In genomic region chr4:69832326-69833030, GRCh38 we compare ENCODE assay signal across 1 cellular context.
TF ChIP-seq lines count a peak whose summit lies in the region.

No MANE protein-coding gene starts in this region.

TF ChIP-seq in HepG2, 621 proteins besides CTCF, POLR2A, EP300 and RAD21 (continued from another document and continues in another):
- TF ChIP-seq, protein P1, sequence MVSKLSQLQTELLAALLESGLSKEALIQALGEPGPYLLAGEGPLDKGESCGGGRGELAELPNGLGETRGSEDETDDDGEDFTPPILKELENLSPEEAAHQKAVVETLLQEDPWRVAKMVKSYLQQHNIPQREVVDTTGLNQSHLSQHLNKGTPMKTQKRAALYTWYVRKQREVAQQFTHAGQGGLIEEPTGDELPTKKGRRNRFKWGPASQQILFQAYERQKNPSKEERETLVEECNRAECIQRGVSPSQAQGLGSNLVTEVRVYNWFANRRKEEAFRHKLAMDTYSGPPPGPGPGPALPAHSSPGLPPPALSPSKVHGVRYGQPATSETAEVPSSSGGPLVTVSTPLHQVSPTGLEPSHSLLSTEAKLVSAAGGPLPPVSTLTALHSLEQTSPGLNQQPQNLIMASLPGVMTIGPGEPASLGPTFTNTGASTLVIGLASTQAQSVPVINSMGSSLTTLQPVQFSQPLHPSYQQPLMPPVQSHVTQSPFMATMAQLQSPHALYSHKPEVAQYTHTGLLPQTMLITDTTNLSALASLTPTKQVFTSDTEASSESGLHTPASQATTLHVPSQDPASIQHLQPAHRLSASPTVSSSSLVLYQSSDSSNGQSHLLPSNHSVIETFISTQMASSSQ (IDR thresholded peaks at IDR 0.05; ENCODE audit: low read depth), result peak; percentile 99
- TF ChIP-seq, protein P1 (CRISPR knock-in tag; IDR thresholded peaks at IDR 0.05; ENCODE audit: borderline replicate concordance), result peak; percentile 100
- TF ChIP-seq, protein P2, sequence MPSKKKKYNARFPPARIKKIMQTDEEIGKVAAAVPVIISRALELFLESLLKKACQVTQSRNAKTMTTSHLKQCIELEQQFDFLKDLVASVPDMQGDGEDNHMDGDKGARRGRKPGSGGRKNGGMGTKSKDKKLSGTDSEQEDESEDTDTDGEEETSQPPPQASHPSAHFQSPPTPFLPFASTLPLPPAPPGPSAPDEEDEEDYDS (CRISPR knock-in tag; IDR thresholded peaks at IDR 0.05), result peak; percentile 80
- TF ChIP-seq TSC22D2 (CRISPR knock-in tag; IDR thresholded peaks at IDR 0.05; ENCODE audit: borderline replicate concordance) (no peak), ZBTB7A (CRISPR knock-in tag; IDR thresholded peaks at IDR 0.05) (no peak; the same call in 1 of the 2 replicates), GZF1 (CRISPR knock-in tag; IDR thresholded peaks at IDR 0.05) (no peak), HNF4G (IDR thresholded peaks at IDR 0.05; ENCODE audit: borderline replicate concordance, low read depth, low read length) (peak; percentile 91), HNF4G (CRISPR knock-in tag; IDR thresholded peaks at IDR 0.05; ENCODE audit: borderline replicate concordance, low read depth) (peak; percentile 92), ZNF816 (CRISPR knock-in tag; IDR thresholded peaks at IDR 0.05; ENCODE audit: borderline replicate concordance) (no peak), BRCA1 (CRISPR knock-in tag; IDR thresholded peaks at IDR 0.05) (0 out of 2 replicates have a peak, but pooled peaks have one; percentile 76), PRPF4 (IDR thresholded peaks at IDR 0.05; ENCODE audit: low read depth, low read length, poor library complexity, severe bottlenecking) (no peak), UBTF (CRISPR knock-in tag; IDR thresholded peaks at IDR 0.05) (no peak), PITX1 (CRISPR knock-in tag; IDR thresholded peaks at IDR 0.05) (peak; percentile 89), ZNF563 (CRISPR knock-in tag; IDR thresholded peaks at IDR 0.05) (no peak), ZNF639 (CRISPR knock-in tag; conservative IDR thresholded peaks at IDR 0.05) (no peak), ZNF292 (CRISPR knock-in tag; IDR thresholded peaks at IDR 0.05; ENCODE audit: borderline replicate concordance, low read depth) (peak; percentile 62; the same call in 1 of the 2 replicates), CREBL2 (CRISPR knock-in tag; IDR thresholded peaks at IDR 0.05; ENCODE audit: borderline replicate concordance) (no peak), SNAI1 (CRISPR knock-in tag; IDR thresholded peaks at IDR 0.05; ENCODE audit: borderline replicate concordance) (no peak), REPIN1 (CRISPR knock-in tag; IDR thresholded peaks at IDR 0.05; ENCODE audit: borderline replicate concordance, low read depth) (peak; percentile 71; the same call in 1 of the 2 replicates), ZNF761 (CRISPR knock-in tag; conservative IDR thresholded peaks at IDR 0.05) (no peak), MIXL1 (CRISPR knock-in tag; IDR thresholded peaks at IDR 0.05) (peak; percentile 97), FOXK2 (IDR thresholded peaks at IDR 0.05) (peak; percentile 81), ZNF891 (CRISPR knock-in tag; IDR thresholded peaks at IDR 0.05) (no peak), FOXA3 (CRISPR knock-in tag; IDR thresholded peaks at IDR 0.05) (peak; percentile 97), ZNF790 (CRISPR knock-in tag; IDR thresholded peaks at IDR 0.05; ENCODE audit: borderline replicate concordance) (peak; percentile 31; the same call in 1 of the 2 replicates), PHB2 (IDR thresholded peaks at IDR 0.05; ENCODE audit: partially characterized antibody) (no peak), NCOA5 (CRISPR knock-in tag; IDR thresholded peaks at IDR 0.05) (no peak), ERF (CRISPR knock-in tag; IDR thresholded peaks at IDR 0.05) (peak; percentile 27; the same call in 1 of the 2 replicates), ZZZ3 (CRISPR knock-in tag; IDR thresholded peaks at IDR 0.05; ENCODE audit: borderline replicate concordance) (no peak), ZNF646 (CRISPR knock-in tag; IDR thresholded peaks at IDR 0.05) (no peak), ZNF629 (CRISPR knock-in tag; conservative IDR thresholded peaks at IDR 0.05) (peak; percentile 47), GATA4 (IDR thresholded peaks at IDR 0.05; ENCODE audit: borderline replicate concordance, low read depth) (peak; percentile 99), ZBTB10 (CRISPR knock-in tag; IDR thresholded peaks at IDR 0.05; ENCODE audit: borderline replicate concordance) (no peak), ZNF382 (CRISPR knock-in tag; IDR thresholded peaks at IDR 0.05; ENCODE audit: borderline replicate concordance) (no peak), CSRNP1 (CRISPR knock-in tag; IDR thresholded peaks at IDR 0.05) (no peak), CREB1 (IDR thresholded peaks at IDR 0.05) (no peak), CREB1 (CRISPR knock-in tag; IDR thresholded peaks at IDR 0.05) (peak; percentile 88), FOXM1 (CRISPR knock-in tag; IDR thresholded peaks at IDR 0.05) (no peak)
- TF ChIP-seq, protein P3, sequence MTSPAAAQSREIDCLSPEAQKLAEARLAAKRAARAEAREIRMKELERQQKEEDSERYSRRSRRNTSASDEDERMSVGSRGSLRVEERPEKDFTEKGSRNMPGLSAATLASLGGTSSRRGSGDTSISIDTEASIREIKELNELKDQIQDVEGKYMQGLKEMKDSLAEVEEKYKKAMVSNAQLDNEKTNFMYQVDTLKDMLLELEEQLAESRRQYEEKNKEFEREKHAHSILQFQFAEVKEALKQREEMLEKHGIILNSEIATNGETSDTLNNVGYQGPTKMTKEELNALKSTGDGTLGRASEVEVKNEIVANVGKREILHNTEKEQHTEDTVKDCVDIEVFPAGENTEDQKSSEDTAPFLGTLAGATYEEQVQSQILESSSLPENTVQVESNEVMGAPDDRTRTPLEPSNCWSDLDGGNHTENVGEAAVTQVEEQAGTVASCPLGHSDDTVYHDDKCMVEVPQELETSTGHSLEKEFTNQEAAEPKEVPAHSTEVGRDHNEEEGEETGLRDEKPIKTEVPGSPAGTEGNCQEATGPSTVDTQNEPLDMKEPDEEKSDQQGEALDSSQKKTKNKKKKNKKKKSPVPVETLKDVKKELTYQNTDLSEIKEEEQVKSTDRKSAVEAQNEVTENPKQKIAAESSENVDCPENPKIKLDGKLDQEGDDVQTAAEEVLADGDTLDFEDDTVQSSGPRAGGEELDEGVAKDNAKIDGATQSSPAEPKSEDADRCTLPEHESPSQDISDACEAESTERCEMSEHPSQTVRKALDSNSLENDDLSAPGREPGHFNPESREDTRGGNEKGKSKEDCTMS (CRISPR knock-in tag; conservative IDR thresholded peaks at IDR 0.05), result no peak
